In the genomic region with DNA sequence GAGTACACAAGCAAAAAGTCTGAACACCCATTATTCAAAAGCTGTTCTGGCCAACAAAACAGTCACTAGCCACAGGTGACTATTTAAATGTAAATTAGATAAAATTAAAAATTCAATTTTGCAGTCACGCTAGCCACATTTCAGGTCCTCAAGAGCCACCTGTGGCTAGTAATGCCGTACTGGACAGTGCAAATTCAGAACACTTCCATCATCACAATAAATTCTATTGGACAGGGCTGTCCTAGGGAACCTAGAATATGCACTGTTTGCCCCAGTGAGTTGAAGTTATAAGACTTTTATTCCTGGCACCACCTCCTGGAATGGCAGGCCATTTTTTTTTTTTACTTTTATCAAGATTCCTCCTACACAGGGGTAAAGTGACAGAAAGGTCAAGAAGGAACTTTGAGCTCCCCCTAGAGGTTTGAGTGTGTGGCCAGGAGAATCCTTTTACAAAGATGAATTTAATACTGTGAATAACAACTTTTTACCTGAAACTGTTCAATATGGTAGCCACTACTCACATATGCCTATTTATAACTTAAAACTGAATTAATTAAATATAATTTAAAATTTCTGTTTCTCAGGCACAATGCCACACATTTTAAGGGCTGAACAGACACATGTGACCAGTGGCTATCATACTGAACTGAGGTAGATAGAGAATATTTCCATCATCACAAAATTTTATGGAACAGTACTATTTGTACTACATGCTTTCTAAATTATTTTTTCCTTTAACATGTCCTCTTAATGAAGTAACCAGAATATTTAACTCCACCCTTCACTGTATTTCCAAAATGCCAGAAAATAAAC, we compare ENCODE assay signal across 8 cellular contexts. TPM values are rescaled to one million over a fixed set of nuclear protein-coding genes. Genes with fewer than 3 reads are reported as not detected.
DNase-seq lines count a peak whose midpoint lies in the region; ATAC-seq and TF ChIP-seq lines count a peak whose summit lies in the region.

No MANE protein-coding gene starts in this region.

- H3K27me3 ChIP-seq in DND-41 (ENCODE audit: insufficient read depth, low read length, poor library complexity) = no peaks in the 10 kb centered on the region
- no peaks in the 10 kb centered on the region for H3K27me3 ChIP-seq in esophagus muscularis mucosa
- no peaks in the 10 kb centered on the region for H3K27me3 ChIP-seq in neural cell (ENCODE audit: insufficient read depth, low read depth, low read length)

- no peak overlapping the region for H3K4me3 ChIP-seq in DND-41 (ENCODE audit: low read depth in 1 of 2, low read length in 2 of 2)
- no peak overlapping the region for H3K4me3 ChIP-seq in esophagus muscularis mucosa
- no peak overlapping the region for H3K4me3 ChIP-seq in neural cell (ENCODE audit: low read length)

- H2AFZ ChIP-seq in DND-41 (ENCODE audit: low read depth, low read length) (no peak overlapping the region), neural cell (ENCODE audit: low read depth, low read length) (no peak overlapping the region)

- H3K36me3 ChIP-seq in DND-41 (ENCODE audit: insufficient read depth, low read length) (no peaks in the 10 kb centered on the region), esophagus muscularis mucosa (no peaks in the 10 kb centered on the region), neural cell (ENCODE audit: insufficient read depth, low read length) (no peaks in the 10 kb centered on the region)

- peak; percentile 19 for DNase-seq in DND-41
- peak; percentile 34 for DNase-seq in HT1080 (ENCODE audit: low read depth)
- DNase-seq in SHP77 (lab: John Stamatoyannopoulos, UW) = peak; percentile 13 to 20
- DNase-seq in esophagus muscularis mucosa (ENCODE audit: extremely low spot score) = no peak
- no peak for DNase-seq in NCI-H524 treated with DMSO at 0.1 percent for 48 hours (lab: John Stamatoyannopoulos, UW)
- no peak for DNase-seq in activated CD4-positive, CD25-positive, alpha-beta regulatory T cell treated with anti-CD3 and anti-CD28 coated beads, Interleukin-2, amount 50 U/mL, for 72 hours

- H3K9me2 ChIP-seq in neural cell (ENCODE audit: insufficient read depth, low read length) = no peaks in the 10 kb centered on the region

- intact Hi-C loops in esophagus muscularis mucosa (cut with DNase I) = no loop called here

- peaks cover 83% of the 10 kb centered on the region for H4K20me1 ChIP-seq in DND-41 (ENCODE audit: insufficient read depth, low read length)
- H4K20me1 ChIP-seq in neural cell (ENCODE audit: insufficient read depth) = peaks cover 3% of the 10 kb centered on the region

- H3K79me2 ChIP-seq in DND-41 (ENCODE audit: insufficient read depth, low read length) (peaks cover 94% of the 10 kb centered on the region), neural cell (replicated peaks; ENCODE audit: insufficient read depth, low read length) (peaks cover 97% of the 10 kb centered on the region)

- H3K9ac ChIP-seq in DND-41 (ENCODE audit: low read depth, low read length) = no peak overlapping the region
- H3K9ac ChIP-seq in neural cell (ENCODE audit: low read length) = no peak overlapping the region

- ATAC-seq in DND-41 (ENCODE audit: insufficient read depth, low read depth) (peak; percentile 78), GM19328 (IDR thresholded peaks at IDR 0.05; ENCODE audit: unreplicated experiment) (peak; percentile 57)

- H3K27ac ChIP-seq in DND-41 (ENCODE audit: low read length) (no peak overlapping the region), esophagus muscularis mucosa (replicated peaks in 1 of 4) (no peak overlapping the region), neural cell (ENCODE audit: low read length) (no peak overlapping the region)

- H3K9me3 ChIP-seq in DND-41 (ENCODE audit: insufficient read depth, low read length, severe bottlenecking) = no peaks in the 10 kb centered on the region
- H3K9me3 ChIP-seq in esophagus muscularis mucosa = no peaks in the 10 kb centered on the region
- no peaks in the 10 kb centered on the region for H3K9me3 ChIP-seq in neural cell (ENCODE audit: low read length)

- H3K4me2 ChIP-seq in DND-41 (ENCODE audit: insufficient read depth, low read length) (no peak overlapping the region), neural cell (ENCODE audit: low read length) (no peak overlapping the region)

- 91% methylated on average over 2 of the region's 2 CpGs for WGBS in esophagus muscularis mucosa

- no peak for TF ChIP-seq POLR2A in esophagus muscularis mucosa (IDR thresholded peaks at IDR 0.05; ENCODE audit: low read depth)

- H3K4me1 ChIP-seq in DND-41 (ENCODE audit: insufficient read depth, low read length) (peaks cover 13% of the 10 kb centered on the region), esophagus muscularis mucosa (peaks cover 16 to 40% (median 19%) of the 10 kb centered on the region in 4 donors)

- peak; percentile 65 for TF ChIP-seq CTCF in DND-41 (IDR thresholded peaks at IDR 0.05; ENCODE audit: borderline replicate concordance, extremely low read depth, low read length, poor library complexity, severe bottlenecking)
- peak; percentile 40 to 68 (median 45) for TF ChIP-seq CTCF in esophagus muscularis mucosa (IDR thresholded peaks at IDR 0.05)
- TF ChIP-seq CTCF in neural cell (IDR thresholded peaks at IDR 0.05; ENCODE audit: poor library complexity, severe bottlenecking) = peak; percentile 54

- peak; percentile 33 for TF ChIP-seq RAD21 in neural cell (conservative IDR thresholded peaks at IDR 0.05)

- H3F3A ChIP-seq in neural cell (ENCODE audit: insufficient read depth, low read length, poor library complexity, severe bottlenecking) = peaks cover 4% of the 10 kb centered on the region

- TF ChIP-seq EP300 in esophagus muscularis mucosa (IDR thresholded peaks at IDR 0.05) = no peak
- TF ChIP-seq EP300 in neural cell (conservative IDR thresholded peaks at IDR 0.05; ENCODE audit: poor library complexity, severe bottlenecking) = no peak

TF ChIP-seq in neural cell, 6 proteins besides CTCF, POLR2A, EP300 and RAD21:
- no peak for TF ChIP-seq POLR2AphosphoS5 (IDR thresholded peaks at IDR 0.05)
- no peak for TF ChIP-seq MXI1 (conservative IDR thresholded peaks at IDR 0.05; ENCODE audit: poor library complexity, severe bottlenecking)
- peak; percentile 21 for TF ChIP-seq SMC3 (conservative IDR thresholded peaks at IDR 0.05; ENCODE audit: poor library complexity)

RNA-seq across cellular contexts. Expression of gene MSANTD2, which starts 6.5 kb away (rescaled TPM):
- total RNA-seq in HT1080 (2014; rRNA removed; shearing (Covaris generic)) = 13.7 and 14.5 TPM in 2 replicates
- 7.5 and 8.0 TPM in 2 replicates for polyA plus RNA-seq in HT1080 (2015; cell fraction: cytosol; rRNA removed)
- 34.3 and 37.6 TPM in 2 replicates for polyA plus RNA-seq in HT1080 (2015; cell fraction: nucleus; rRNA removed)
- total RNA-seq in esophagus muscularis mucosa = 10 to 100 TPM in 3 of 4 donors, 1 to 10 TPM in 1; 9.6 to 14.0 (median 12.1) TPM
- polyA plus RNA-seq in neural cell = 40.8 and 45.3 TPM in 2 replicates
- polyA minus RNA-seq in neural cell = 41.6 and 45.5 TPM in 2 replicates

RNA-seq across cellular contexts. Expression of gene ESAM, which starts 31.6 kb away (rescaled TPM):
- 0.43 and 0.66 TPM in 2 replicates for total RNA-seq in HT1080 (2014; rRNA removed; shearing (Covaris generic))
- 0.26 and 0.52 TPM in 2 replicates for polyA plus RNA-seq in HT1080 (2015; cell fraction: cytosol; rRNA removed)
- polyA plus RNA-seq in HT1080 (2015; cell fraction: nucleus; rRNA removed) = 1.4 and 1.7 TPM in 2 replicates
- 10 to 100 TPM; 10.8 to 52.8 (median 41.1) TPM for total RNA-seq in esophagus muscularis mucosa
- 0.77 TPM in 1 of 2 replicates, not detected in the other for polyA plus RNA-seq in neural cell
- 0.73 and 0.93 TPM in 2 replicates for polyA minus RNA-seq in neural cell

RNA-seq across cellular contexts. Expression of gene VSIG2, which starts 41.6 kb away (rescaled TPM):
- not detected in 2 replicates for total RNA-seq in HT1080 (2014; rRNA removed; shearing (Covaris generic))
- polyA plus RNA-seq in HT1080 (2015; cell fraction: cytosol; rRNA removed) = not detected in 2 replicates
- not detected in 2 replicates for polyA plus RNA-seq in HT1080 (2015; cell fraction: nucleus; rRNA removed)
- total RNA-seq in esophagus muscularis mucosa = under 1 TPM in 1 of 4 donors, not detected in 3; 0.29 TPM
- not detected in 2 replicates for polyA plus RNA-seq in neural cell
- not detected in 2 replicates for polyA minus RNA-seq in neural cell

RNA-seq across cellular contexts. Expression of gene NRGN, which starts 53.9 kb away (rescaled TPM):
- total RNA-seq in HT1080 (2014; rRNA removed; shearing (Covaris generic)) = 9.1 and 17.5 TPM in 2 replicates
- polyA plus RNA-seq in HT1080 (2015; cell fraction: cytosol; rRNA removed) = 26.7 and 34.8 TPM in 2 replicates
- polyA plus RNA-seq in HT1080 (2015; cell fraction: nucleus; rRNA removed) = 13.8 and 16.4 TPM in 2 replicates
- 1 to 10 TPM; 1.4 to 2.3 (median 1.6) TPM for total RNA-seq in esophagus muscularis mucosa
- polyA plus RNA-seq in neural cell = 0.69 and 1.1 TPM in 2 replicates
- polyA minus RNA-seq in neural cell = 0.58 and 1.5 TPM in 2 replicates

Comparison
In these comparisons a context has a peak if more than half of its experiments do, and no peak if none do; other contexts are left out.
1. DNase-seq: peak in DND-41 (single experiment), HT1080 (single experiment) and SHP77 (2 of 2); none in esophagus muscularis mucosa (single experiment), NCI-H524 treated with DMSO at 0.1 percent for 48 hours (single experiment) and activated CD4-positive, CD25-positive, alpha-beta regulatory T cell treated with anti-CD3 and anti-CD28 coated beads, Interleukin-2, amount 50 U/mL, for 72 hours (single experiment).
2. Peak in every context shown above with its lines, with median percentiles within 50 percentile points of each other: CTCF ChIP-seq.